Comparison of ENCODE assay signal across 8 cellular contexts in the genomic region with DNA sequence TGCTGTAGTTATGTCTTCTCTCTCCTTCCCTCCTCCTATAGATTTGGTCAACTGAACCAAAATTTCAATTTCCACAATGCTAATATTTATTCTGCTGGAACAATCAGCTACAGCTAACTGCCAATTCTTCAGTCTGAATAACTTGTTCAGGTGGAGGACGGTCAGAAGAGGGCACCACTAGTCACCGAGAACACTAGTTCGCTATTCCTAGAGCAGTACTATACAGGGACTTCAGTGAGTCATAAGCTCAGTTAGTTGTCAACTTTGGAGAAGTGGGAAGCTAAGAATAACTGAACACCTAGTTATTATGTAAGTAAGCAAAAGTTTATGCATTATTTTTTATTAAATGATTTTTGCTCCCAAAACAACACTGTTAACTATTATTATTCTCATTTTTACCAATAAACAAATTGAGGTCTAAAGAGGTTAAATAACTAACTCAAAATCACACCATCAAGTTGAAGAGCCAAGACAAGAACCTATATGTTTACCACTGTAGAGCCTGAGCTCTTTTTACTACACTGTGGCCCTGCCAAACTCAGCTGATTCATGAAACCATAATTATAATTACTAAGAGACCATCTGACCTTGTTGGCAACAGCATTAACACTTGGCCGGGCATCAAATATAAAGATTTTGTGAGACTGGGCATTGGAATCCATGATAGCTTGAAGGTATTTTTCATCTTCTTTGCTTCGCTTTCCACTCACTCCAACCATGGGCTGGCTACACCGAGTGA. TPM values are rescaled to one million over a fixed set of nuclear protein-coding genes. Genes with fewer than 3 reads are reported as not detected.
DNase-seq lines count a peak whose midpoint lies in the region; ATAC-seq and TF ChIP-seq lines count a peak whose summit lies in the region.

No MANE protein-coding gene starts in this region.

- peak; percentile 56 for ATAC-seq in GM18519 (IDR thresholded peaks at IDR 0.05; ENCODE audit: low FRiP score, unreplicated experiment)
- ATAC-seq in lung (ENCODE audit: insufficient read depth, low FRiP score), result peak; percentile 85
- ATAC-seq in upper lobe of right lung, result peak; percentile 89
- ATAC-seq in GM19467 (IDR thresholded peaks at IDR 0.05; ENCODE audit: unreplicated experiment), result no peak

- TF ChIP-seq RAD21 in Ishikawa (IDR thresholded peaks at IDR 0.05; ENCODE audit: low read depth), result peak; percentile 70

- intact Hi-C loops in upper lobe of right lung (cut with DNase I), result no loop called here

- no peaks in the 10 kb centered on the region for H3K9me3 ChIP-seq in lung (ENCODE audit: control insufficient read depth in 2 of 2, insufficient read depth in 1 of 2, low read length in 1 of 2)
- H3K9me3 ChIP-seq in upper lobe of right lung, result no peaks in the 10 kb centered on the region

- DNase-seq in SKM-1 treated with dmso at 0.1 percent for 144 hours (lab: John Stamatoyannopoulos, UW; ENCODE audit: unreplicated experiment) (peak; percentile 65), dermis microvascular lymphatic vessel endothelial cell (ENCODE audit: low read depth in 2 of 2) (peak; percentile 74 to 84), lung (ENCODE audit: low spot score) (no peak), upper lobe of right lung (no peak)

- no peak for TF ChIP-seq EP300 in Ishikawa (IDR thresholded peaks at IDR 0.05; ENCODE audit: borderline replicate concordance)

- peak; percentile 79 for TF ChIP-seq CTCF in C4-2B (conservative IDR thresholded peaks at IDR 0.05)
- peak; percentile 16 for TF ChIP-seq CTCF in lung (IDR thresholded peaks at IDR 0.05; ENCODE audit: control extremely low read depth, extremely low read depth)
- TF ChIP-seq CTCF in upper lobe of right lung (IDR thresholded peaks at IDR 0.05), result peak; percentile 50

- H3K27ac ChIP-seq in C4-2B, result no peak overlapping the region
- H3K27ac ChIP-seq in lung (ENCODE audit: low read depth in 1 of 2, low read length in 1 of 2), result peak overlapping the region in 1 of 2 donors; percentile 60
- H3K27ac ChIP-seq in upper lobe of right lung, result no peak overlapping the region

- H3K36me3 ChIP-seq in lung (ENCODE audit: control insufficient read depth in 2 of 2, insufficient read depth in 2 of 2, low read length in 2 of 2) (peaks cover 0 to 13% of the 10 kb centered on the region in 2 donors), upper lobe of right lung (peaks cover 53% of the 10 kb centered on the region)

- H3K4me1 ChIP-seq in lung (ENCODE audit: control insufficient read depth in 2 of 2, insufficient read depth in 2 of 2, low read length in 2 of 2), result no peaks in the 10 kb centered on the region
- H3K4me1 ChIP-seq in upper lobe of right lung, result no peaks in the 10 kb centered on the region

- H3K27me3 ChIP-seq in lung (ENCODE audit: control insufficient read depth, insufficient read depth) (no peaks in the 10 kb centered on the region), upper lobe of right lung (no peaks in the 10 kb centered on the region)

- H3K4me3 ChIP-seq in lung (no peak overlapping the region), upper lobe of right lung (no peak overlapping the region)

- WGBS in lung, 2 donors, result 68 to 75% methylated on average over 6 of the region's 6 CpGs

TF ChIP-seq in Ishikawa, 13 proteins besides CTCF, POLR2A, EP300 and RAD21:
- no peak for TF ChIP-seq ZBTB7A (IDR thresholded peaks at IDR 0.05; ENCODE audit: low read depth)
- TF ChIP-seq, protein P1, sequence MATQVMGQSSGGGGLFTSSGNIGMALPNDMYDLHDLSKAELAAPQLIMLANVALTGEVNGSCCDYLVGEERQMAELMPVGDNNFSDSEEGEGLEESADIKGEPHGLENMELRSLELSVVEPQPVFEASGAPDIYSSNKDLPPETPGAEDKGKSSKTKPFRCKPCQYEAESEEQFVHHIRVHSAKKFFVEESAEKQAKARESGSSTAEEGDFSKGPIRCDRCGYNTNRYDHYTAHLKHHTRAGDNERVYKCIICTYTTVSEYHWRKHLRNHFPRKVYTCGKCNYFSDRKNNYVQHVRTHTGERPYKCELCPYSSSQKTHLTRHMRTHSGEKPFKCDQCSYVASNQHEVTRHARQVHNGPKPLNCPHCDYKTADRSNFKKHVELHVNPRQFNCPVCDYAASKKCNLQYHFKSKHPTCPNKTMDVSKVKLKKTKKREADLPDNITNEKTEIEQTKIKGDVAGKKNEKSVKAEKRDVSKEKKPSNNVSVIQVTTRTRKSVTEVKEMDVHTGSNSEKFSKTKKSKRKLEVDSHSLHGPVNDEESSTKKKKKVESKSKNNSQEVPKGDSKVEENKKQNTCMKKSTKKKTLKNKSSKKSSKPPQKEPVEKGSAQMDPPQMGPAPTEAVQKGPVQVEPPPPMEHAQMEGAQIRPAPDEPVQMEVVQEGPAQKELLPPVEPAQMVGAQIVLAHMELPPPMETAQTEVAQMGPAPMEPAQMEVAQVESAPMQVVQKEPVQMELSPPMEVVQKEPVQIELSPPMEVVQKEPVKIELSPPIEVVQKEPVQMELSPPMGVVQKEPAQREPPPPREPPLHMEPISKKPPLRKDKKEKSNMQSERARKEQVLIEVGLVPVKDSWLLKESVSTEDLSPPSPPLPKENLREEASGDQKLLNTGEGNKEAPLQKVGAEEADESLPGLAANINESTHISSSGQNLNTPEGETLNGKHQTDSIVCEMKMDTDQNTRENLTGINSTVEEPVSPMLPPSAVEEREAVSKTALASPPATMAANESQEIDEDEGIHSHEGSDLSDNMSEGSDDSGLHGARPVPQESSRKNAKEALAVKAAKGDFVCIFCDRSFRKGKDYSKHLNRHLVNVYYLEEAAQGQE (IDR thresholded peaks at IDR 0.05; ENCODE audit: low read depth), result no peak
- TF ChIP-seq, protein P2, sequence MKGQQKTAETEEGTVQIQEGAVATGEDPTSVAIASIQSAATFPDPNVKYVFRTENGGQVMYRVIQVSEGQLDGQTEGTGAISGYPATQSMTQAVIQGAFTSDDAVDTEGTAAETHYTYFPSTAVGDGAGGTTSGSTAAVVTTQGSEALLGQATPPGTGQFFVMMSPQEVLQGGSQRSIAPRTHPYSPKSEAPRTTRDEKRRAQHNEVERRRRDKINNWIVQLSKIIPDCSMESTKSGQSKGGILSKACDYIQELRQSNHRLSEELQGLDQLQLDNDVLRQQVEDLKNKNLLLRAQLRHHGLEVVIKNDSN (IDR thresholded peaks at IDR 0.05), result no peak
- no peak for TF ChIP-seq TAF1 (IDR thresholded peaks at IDR 0.05; ENCODE audit: low read depth)
- TF ChIP-seq, protein P3, sequence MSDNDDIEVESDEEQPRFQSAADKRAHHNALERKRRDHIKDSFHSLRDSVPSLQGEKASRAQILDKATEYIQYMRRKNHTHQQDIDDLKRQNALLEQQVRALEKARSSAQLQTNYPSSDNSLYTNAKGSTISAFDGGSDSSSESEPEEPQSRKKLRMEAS (IDR thresholded peaks at IDR 0.05), result no peak
- no peak for TF ChIP-seq CEBPB (IDR thresholded peaks at IDR 0.05)
- no peak for TF ChIP-seq TEAD4 (IDR thresholded peaks at IDR 0.05)
- no peak for TF ChIP-seq FOXM1 (IDR thresholded peaks at IDR 0.05; ENCODE audit: borderline replicate concordance, low read depth)
- no peak for TF ChIP-seq EGR1 (IDR thresholded peaks at IDR 0.05)

RNA-seq across cellular contexts. Expression of a gene that starts 59.0 kb away (rescaled TPM):
- 26.9 and 32.1 TPM in 2 replicates for total RNA-seq in dermis microvascular lymphatic vessel endothelial cell
- total RNA-seq in lung, result 10 to 100 TPM; 28.0 to 88.8 TPM
- 10 to 100 TPM; 11.3 to 16.9 TPM for polyA plus RNA-seq in lung
- total RNA-seq in upper lobe of right lung, result 33.8 TPM

RNA-seq across cellular contexts. Expression of a gene that starts 59.7 kb away (rescaled TPM):
- total RNA-seq in dermis microvascular lymphatic vessel endothelial cell (17.2 and 18.1 TPM in 2 replicates), lung (10 to 100 TPM; 20.0 to 54.0 TPM), upper lobe of right lung (22.5 TPM)
- 10 to 100 TPM; 10.2 to 14.0 TPM for polyA plus RNA-seq in lung

Comparison
In these comparisons a context has a peak if more than half of its experiments do, and no peak if none do; other contexts are left out.
1. CTCF ChIP-seq: peak in every context shown above with its lines; median percentile 79 in C4-2B; 50 in upper lobe of right lung; 16 in lung.
2. DNase-seq: peak in SKM-1 treated with dmso at 0.1 percent for 144 hours (single experiment) and dermis microvascular lymphatic vessel endothelial cell (2 of 2); none in lung (single experiment) and upper lobe of right lung (single experiment).